18 cellular contexts compared by ENCODE assay signal in genomic region chr12:22792198-22792597, GRCh38.
"Had no signal": no experiment of that assay in that cellular context is flagged by ENCODE, and none has a peak within 500 bp of the region (broad histone marks: within the 10 kb centered on the region; RNA-seq: fewer than 3 reads in every experiment).

No MANE protein-coding gene starts in this region.

- H3K4me2 ChIP-seq: hepatocyte had no signal

- H3K27ac ChIP-seq: hepatocyte, left lung, ovary, thoracic aorta had no signal

- H3K9me3 ChIP-seq: ovary, thoracic aorta had no signal

- DNase-seq: activated B cell treated with CpG ODN at 0.5 μM for 24 hours; activated CD4-positive, alpha-beta T cell treated with anti-CD3 and anti-CD28 coated beads for 36 hours; activated CD4-positive, alpha-beta T cell treated with anti-CD3 and anti-CD28 coated beads, Interleukin-2, amount 50 U/mL, for 4 hours; activated effector memory CD4-positive, alpha-beta T cell treated with Interleukin-2 at 50 U/mL for 16 hours; activated naive CD4-positive, alpha-beta T cell treated with anti-CD3 and anti-CD28 coated beads for 36 hours; activated T-cell treated with anti-CD3 and anti-CD28 coated beads, Interleukin-2, amount 50 U/mL, for 72 hours; foreskin melanocyte; immature natural killer cell; left lung; naive thymus-derived CD8-positive, alpha-beta T cell; ovary; right cardiac atrium; stimulated activated CD4-positive, alpha-beta T cell treated with anti-CD3 and anti-CD28 coated beads, Interleukin-4, amount 100 ng/mL, for 24 hours; stimulated activated naive CD4-positive, alpha-beta T cell treated with Interleukin-2 at 50 U/mL for 16 hours; T1000 had no signal

- H3K36me3 ChIP-seq: left lung, ovary, thoracic aorta had no signal

- H2AFZ ChIP-seq: hepatocyte had no signal

- H3K79me2 ChIP-seq: hepatocyte had no signal

- ATAC-seq: activated CD4-positive, alpha-beta T cell treated with anti-CD3 and anti-CD28 coated beads for 36 hours; activated T-cell treated with anti-CD3 and anti-CD28 coated beads, Interleukin-2, amount 50 U/mL, for 72 hours; left lung; naive thymus-derived CD8-positive, alpha-beta T cell; right cardiac atrium had no signal

- H3K27me3 ChIP-seq: hepatocyte, left lung had no signal

- H3K4me1 ChIP-seq: left lung had no signal

- H3K4me3 ChIP-seq: hepatocyte, left lung, lung, ovary, thoracic aorta had no signal
